Comparison of ENCODE assay signal across 18 cellular contexts in genomic region chr2:195984951-195985726, GRCh38.
DNase-seq lines count a peak whose midpoint lies in the region; ATAC-seq and TF ChIP-seq lines count a peak whose summit lies in the region.
"Had no signal": no experiment of that assay in that cellular context is flagged by ENCODE, and none has a peak within 500 bp of the region (broad histone marks: within the 10 kb centered on the region; RNA-seq: fewer than 3 reads in every experiment).

No MANE protein-coding gene starts in this region.

- peaks cover 13% of the 10 kb centered on the region for H3K9me3 Mint-ChIP-seq in WTC11
- H3K9me3 Mint-ChIP-seq: stimulated activated memory B cell treated with anti-CD40 and anti-IgM and Interleukin-4, amounts not matched to agents 10 μg/mL and 1 μg/mL and 100 μg/mL, for 72 hours had no signal

- no peak overlapping the region for H3K4me3 Mint-ChIP-seq in WTC11
- H3K4me3 Mint-ChIP-seq: stimulated activated memory B cell treated with anti-CD40 and anti-IgM and Interleukin-4, amounts not matched to agents 10 μg/mL and 1 μg/mL and 100 μg/mL, for 72 hours had no signal

- no peaks in the 10 kb centered on the region for H3K4me1 Mint-ChIP-seq in WTC11
- H3K4me1 Mint-ChIP-seq: activated naive CD8-positive, alpha-beta T cell treated with anti-CD3 and anti-CD28 coated beads, Interleukin-2, amount 10 ng/mL, durations not matched to agents 7 days and 5 days had no signal

- no peak overlapping the region for H3K27ac Mint-ChIP-seq in WTC11
- H3K27ac Mint-ChIP-seq: activated naive CD8-positive, alpha-beta T cell treated with anti-CD3 and anti-CD28 coated beads, Interleukin-2, amount 10 ng/mL, durations not matched to agents 7 days and 5 days; stimulated activated memory B cell treated with anti-CD40 and anti-IgM and Interleukin-4, amounts not matched to agents 10 μg/mL and 1 μg/mL and 100 μg/mL, for 72 hours had no signal

- peak; percentile 6 for DNase-seq in NCI-H2227 (lab: John Stamatoyannopoulos, UW; ENCODE audit: unreplicated experiment)
- DNase-seq in NCI-H2227 treated with DMSO at 0.1 percent for 48 hours (lab: John Stamatoyannopoulos, UW), result no peak
- no peak for DNase-seq in WTC11 (ENCODE audit: low spot score)
- DNase-seq in fibroblast of the conjunctiva (ENCODE audit: low read depth), result peak; percentile 3
- no peak for DNase-seq in NCI-H1436 (lab: John Stamatoyannopoulos, UW)
- DNase-seq in activated T-cell treated with anti-CD3 and anti-CD28 coated beads for 4 hours, result no peak
- DNase-seq: 8988T; activated naive CD8-positive, alpha-beta T cell treated with anti-CD3 and anti-CD28 coated beads, Interleukin-2, amount 10 ng/mL, durations not matched to agents 7 days and 5 days; H7; left colon; NCI-H2029; NCI-H510A treated with DMSO at 0.1 percent for 48 hours; retina; T1000 had no signal

- H3K36me3 Mint-ChIP-seq in WTC11, result peaks cover 5% of the 10 kb centered on the region
- H3K36me3 Mint-ChIP-seq: activated naive CD8-positive, alpha-beta T cell treated with anti-CD3 and anti-CD28 coated beads, Interleukin-2, amount 10 ng/mL, durations not matched to agents 7 days and 5 days; CD14-positive monocyte; stimulated activated memory B cell treated with anti-CD40 and anti-IgM and Interleukin-4, amounts not matched to agents 10 μg/mL and 1 μg/mL and 100 μg/mL, for 72 hours had no signal

- ATAC-seq in WTC11 (peak; percentile 51), GM21723 (IDR thresholded peaks at IDR 0.05; ENCODE audit: unreplicated experiment) (no peak)
- ATAC-seq in activated CD4-positive, CD25-positive, alpha-beta regulatory T cell treated with anti-CD3 and anti-CD28 coated beads, Interleukin-2, amount 50 U/mL, for 24 hours, result no peak
- ATAC-seq: left colon; stimulated activated memory B cell treated with anti-CD40 and anti-IgM and Interleukin-4, amounts not matched to agents 10 μg/mL and 1 μg/mL and 100 μg/mL, for 72 hours had no signal

- CTCF ChIA-PET in WTC11 (lab: Charles Lee), result no interaction called here

- no peaks in the 10 kb centered on the region for H3K27me3 Mint-ChIP-seq in WTC11 (ENCODE audit: low read depth)
- H3K27me3 Mint-ChIP-seq: stimulated activated memory B cell treated with anti-CD40 and anti-IgM and Interleukin-4, amounts not matched to agents 10 μg/mL and 1 μg/mL and 100 μg/mL, for 72 hours had no signal

- TF ChIP-seq CTCF in WTC11 (IDR thresholded peaks at IDR 0.05), result no peak

- POLR2A ChIA-PET in WTC11 (lab: Charles Lee), result no interaction called here

TF ChIP-seq in WTC11, 78 proteins besides CTCF, POLR2A, EP300 and RAD21:
- no peak for TF ChIP-seq FOXK1 (CRISPR knock-in tag; IDR thresholded peaks at IDR 0.05)
- no peak for TF ChIP-seq ZNF121 (CRISPR knock-in tag; IDR thresholded peaks at IDR 0.05)
- TF ChIP-seq PRRX2 (CRISPR knock-in tag; IDR thresholded peaks at IDR 0.05), result no peak
- TF ChIP-seq, protein P1, sequence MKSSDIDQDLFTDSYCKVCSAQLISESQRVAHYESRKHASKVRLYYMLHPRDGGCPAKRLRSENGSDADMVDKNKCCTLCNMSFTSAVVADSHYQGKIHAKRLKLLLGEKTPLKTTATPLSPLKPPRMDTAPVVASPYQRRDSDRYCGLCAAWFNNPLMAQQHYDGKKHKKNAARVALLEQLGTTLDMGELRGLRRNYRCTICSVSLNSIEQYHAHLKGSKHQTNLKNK (CRISPR knock-in tag; IDR thresholded peaks at IDR 0.05), result no peak
- TF ChIP-seq CREB1 (CRISPR knock-in tag; IDR thresholded peaks at IDR 0.05), result no peak
- no peak for TF ChIP-seq ZNF263 (CRISPR knock-in tag; IDR thresholded peaks at IDR 0.05; ENCODE audit: low read depth)
- no peak for TF ChIP-seq STAT6 (CRISPR knock-in tag; conservative IDR thresholded peaks at IDR 0.05; ENCODE audit: low read depth)
- TF ChIP-seq GTF2I (CRISPR knock-in tag; conservative IDR thresholded peaks at IDR 0.05), result no peak
- TF ChIP-seq EMX1 (CRISPR knock-in tag; IDR thresholded peaks at IDR 0.05), result no peak
- TF ChIP-seq JUN (CRISPR knock-in tag; IDR thresholded peaks at IDR 0.05), result no peak
- no peak for TF ChIP-seq ZNF281 (CRISPR knock-in tag; IDR thresholded peaks at IDR 0.05)
- TF ChIP-seq, protein P2, sequence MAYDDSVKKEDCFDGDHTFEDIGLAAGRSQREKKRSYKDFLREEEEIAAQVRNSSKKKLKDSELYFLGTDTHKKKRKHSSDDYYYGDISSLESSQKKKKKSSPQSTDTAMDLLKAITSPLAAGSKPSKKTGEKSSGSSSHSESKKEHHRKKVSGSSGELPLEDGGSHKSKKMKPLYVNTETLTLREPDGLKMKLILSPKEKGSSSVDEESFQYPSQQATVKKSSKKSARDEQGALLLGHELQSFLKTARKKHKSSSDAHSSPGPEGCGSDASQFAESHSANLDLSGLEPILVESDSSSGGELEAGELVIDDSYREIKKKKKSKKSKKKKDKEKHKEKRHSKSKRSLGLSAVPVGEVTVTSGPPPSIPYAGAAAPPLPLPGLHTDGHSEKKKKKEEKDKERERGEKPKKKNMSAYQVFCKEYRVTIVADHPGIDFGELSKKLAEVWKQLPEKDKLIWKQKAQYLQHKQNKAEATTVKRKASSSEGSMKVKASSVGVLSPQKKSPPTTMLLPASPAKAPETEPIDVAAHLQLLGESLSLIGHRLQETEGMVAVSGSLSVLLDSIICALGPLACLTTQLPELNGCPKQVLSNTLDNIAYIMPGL (CRISPR knock-in tag; IDR thresholded peaks at IDR 0.05), result no peak
- TF ChIP-seq NFYB (CRISPR knock-in tag; conservative IDR thresholded peaks at IDR 0.05; ENCODE audit: low read depth), result no peak
- TF ChIP-seq SMAD3 (CRISPR knock-in tag; IDR thresholded peaks at IDR 0.05; ENCODE audit: borderline replicate concordance), result no peak
- no peak for TF ChIP-seq ZNF219 (CRISPR knock-in tag; IDR thresholded peaks at IDR 0.05; ENCODE audit: borderline replicate concordance)
- TF ChIP-seq SOX15 (CRISPR knock-in tag; IDR thresholded peaks at IDR 0.05), result no peak
- no peak for TF ChIP-seq ZNF416 (CRISPR knock-in tag; IDR thresholded peaks at IDR 0.05)
- TF ChIP-seq ATF1 (CRISPR knock-in tag; IDR thresholded peaks at IDR 0.05), result no peak
- TF ChIP-seq TEAD4 (CRISPR knock-in tag; IDR thresholded peaks at IDR 0.05), result no peak
TF ChIP-seq in WTC11: peak in this region for 0.

Comparison
In these comparisons a context has a peak if more than half of its experiments do, and no peak if none do; other contexts are left out.
1. DNase-seq: peak in NCI-H2227 (single experiment) and fibroblast of the conjunctiva (single experiment); none in NCI-H2227 treated with DMSO at 0.1 percent for 48 hours (single experiment), WTC11 (single experiment), NCI-H1436 (single experiment) and activated T-cell treated with anti-CD3 and anti-CD28 coated beads for 4 hours (single experiment).